Comparison of ENCODE assay signal across 1 cellular context in the genomic region with DNA sequence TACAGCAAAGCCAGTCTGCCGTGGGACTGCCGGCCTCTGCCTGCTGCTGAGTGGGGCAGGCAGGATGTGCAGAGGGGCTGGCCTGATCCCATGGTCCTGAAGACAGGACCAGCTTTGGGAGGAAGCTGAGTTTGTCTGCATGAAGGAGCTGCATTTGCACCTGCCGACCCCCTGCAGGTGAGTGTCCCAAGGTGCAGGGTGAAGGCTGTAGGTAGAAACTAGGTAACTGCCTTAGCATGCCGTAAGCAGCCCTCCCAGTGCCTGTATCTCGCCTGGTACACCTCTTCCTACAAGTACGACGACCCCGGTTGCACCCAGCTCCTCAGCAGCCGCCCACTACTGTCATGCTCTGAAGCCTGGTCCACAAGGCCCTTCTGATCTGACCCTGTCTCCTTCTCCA.
TF ChIP-seq lines count a peak whose summit lies in the region.

No MANE protein-coding gene starts in this region.

TF ChIP-seq in HepG2, 621 proteins besides CTCF, POLR2A, EP300 and RAD21:
- TF ChIP-seq KLF11 (CRISPR knock-in tag; IDR thresholded peaks at IDR 0.05) = no peak
